In genomic region chr4:147825451-147826287, GRCh38 we compare ENCODE assay signal across 13 cellular contexts.
DNase-seq lines count a peak whose midpoint lies in the region; ATAC-seq, FAIRE-seq and TF ChIP-seq lines count a peak whose summit lies in the region.
"Had no signal": no experiment of that assay in that cellular context is flagged by ENCODE, and none has a peak within 500 bp of the region (broad histone marks: within the 10 kb centered on the region; RNA-seq: fewer than 3 reads in every experiment).

No MANE protein-coding gene starts in this region.

- TF ChIP-seq POLR2A in stomach (IDR thresholded peaks at IDR 0.05) (no peak), GM12892 (IDR thresholded peaks at IDR 0.05; ENCODE audit: low read depth, low read length) (no peak)

- TF ChIP-seq EP300 in stomach (IDR thresholded peaks at IDR 0.05), result no peak

- DNase-seq in Kasumi-1 (lab: John Stamatoyannopoulos, UW) (peak; percentile 53 to 58), astrocyte (ENCODE audit: low read depth) (peak; percentile 59), right atrium auricular region (ENCODE audit: low spot score) (no peak), stomach (peak; percentile 62), SKM-1 (lab: John Stamatoyannopoulos, UW; ENCODE audit: unreplicated experiment) (no peak), GM12892 (ENCODE audit: insufficient read length) (no peak), DMS79 treated with DMSO at 0.1 percent for 48 hours (lab: John Stamatoyannopoulos, UW) (no peak)
- DNase-seq: DND-41 had no signal

- no peaks in the 10 kb centered on the region for H3K27me3 ChIP-seq in astrocyte (ENCODE audit: insufficient read depth, low read length)
- no peaks in the 10 kb centered on the region for H3K27me3 ChIP-seq in right atrium auricular region
- no peaks in the 10 kb centered on the region for H3K27me3 ChIP-seq in stomach

- FAIRE-seq in astrocyte (lab: Jason Lieb, UNC) (no peak), GM12892 (lab: Jason Lieb, UNC) (no peak)

- no peaks in the 10 kb centered on the region for H3K27me3 Mint-ChIP-seq in astrocyte (ENCODE audit: low read depth, unreplicated experiment)
- H3K27me3 Mint-ChIP-seq: central memory CD8-positive, alpha-beta T cell; stimulated activated naive CD8-positive, alpha-beta T cell treated with anti-CD3 and anti-CD28 coated beads, Interleukin-15, Interleukin-2, amounts not matched to agents 100 ng/mL and 50 ng/mL, for 24 hours had no signal

- peaks cover 29% of the 10 kb centered on the region for H3K4me1 ChIP-seq in astrocyte (ENCODE audit: insufficient read depth, low read length)
- H3K4me1 ChIP-seq in right atrium auricular region, result peaks cover 0 to 93% of the 10 kb centered on the region in 2 donors
- H3K4me1 ChIP-seq in stomach, result peaks cover 19 to 86% (median 65%) of the 10 kb centered on the region in 4 donors

- TF ChIP-seq CTCF in astrocyte (IDR thresholded peaks at IDR 0.05; ENCODE audit: insufficient read depth, low read depth, low read length), result no peak
- TF ChIP-seq CTCF in right atrium auricular region (IDR thresholded peaks at IDR 0.05), result no peak
- no peak for TF ChIP-seq CTCF in stomach (IDR thresholded peaks at IDR 0.05)

- no peaks in the 10 kb centered on the region for H4K20me1 ChIP-seq in astrocyte (ENCODE audit: insufficient read depth, low read length)

- H3K9ac ChIP-seq in astrocyte (ENCODE audit: low read length), result no peak overlapping the region

- no peak overlapping the region for H2AFZ ChIP-seq in astrocyte (ENCODE audit: low read depth, low read length)

- no peak overlapping the region for H3K27ac Mint-ChIP-seq in astrocyte (ENCODE audit: unreplicated experiment)
- H3K27ac Mint-ChIP-seq: stimulated activated naive CD8-positive, alpha-beta T cell treated with anti-CD3 and anti-CD28 coated beads, Interleukin-15, Interleukin-2, amounts not matched to agents 100 ng/mL and 50 ng/mL, for 24 hours had no signal

- no peak overlapping the region for H3K4me3 ChIP-seq in astrocyte (ENCODE audit: insufficient read depth, low read depth, low read length)
- H3K4me3 ChIP-seq in right atrium auricular region, result no peak overlapping the region
- H3K4me3 ChIP-seq in stomach, result no peak overlapping the region
- H3K4me3 ChIP-seq: SK-N-MC had no signal

- no peak overlapping the region for H3K4me2 ChIP-seq in astrocyte (ENCODE audit: low read length)

- peaks cover 41% of the 10 kb centered on the region for H3K4me1 Mint-ChIP-seq in astrocyte (ENCODE audit: low read depth, unreplicated experiment)

- ATAC-seq in HG03442 (IDR thresholded peaks at IDR 0.05; ENCODE audit: unreplicated experiment), result no peak

- H3K36me3 Mint-ChIP-seq in astrocyte (ENCODE audit: low read depth, unreplicated experiment), result peaks cover 19% of the 10 kb centered on the region

- H3K9me3 ChIP-seq in astrocyte (ENCODE audit: insufficient read depth, low read depth, low read length) (no peaks in the 10 kb centered on the region), right atrium auricular region (no peaks in the 10 kb centered on the region), stomach (no peaks in the 10 kb centered on the region)

- H3K36me3 ChIP-seq in astrocyte (ENCODE audit: insufficient read depth, low read length) (no peaks in the 10 kb centered on the region), right atrium auricular region (peaks cover 11% of the 10 kb centered on the region), stomach (peaks cover 0 to 15% (median 10%) of the 10 kb centered on the region in 4 donors)

- intact Hi-C loops in stomach (cut with DNase I; ENCODE audit: low total_unique reads), result no loop called here

- no peak overlapping the region for H3K4me3 Mint-ChIP-seq in astrocyte (ENCODE audit: unreplicated experiment)
- H3K4me3 Mint-ChIP-seq: central memory CD8-positive, alpha-beta T cell; stimulated activated naive CD8-positive, alpha-beta T cell treated with anti-CD3 and anti-CD28 coated beads, Interleukin-15, Interleukin-2, amounts not matched to agents 100 ng/mL and 50 ng/mL, for 24 hours had no signal

- 62 to 71% (median 69%) methylated on average over 8 of the region's 8 CpGs for WGBS in stomach, 5 donors

- no peaks in the 10 kb centered on the region for H3K9me3 Mint-ChIP-seq in astrocyte (ENCODE audit: unreplicated experiment)
- H3K9me3 Mint-ChIP-seq: central memory CD8-positive, alpha-beta T cell; immature natural killer cell; stimulated activated naive CD8-positive, alpha-beta T cell treated with anti-CD3 and anti-CD28 coated beads, Interleukin-15, Interleukin-2, amounts not matched to agents 100 ng/mL and 50 ng/mL, for 24 hours had no signal

- H3K27ac ChIP-seq in astrocyte (ENCODE audit: low read depth, low read length), result no peak overlapping the region
- peak overlapping the region; percentile 87 to 92 for H3K27ac ChIP-seq in right atrium auricular region
- H3K27ac ChIP-seq in stomach, result peak overlapping the region in 3 of 5 donors; percentile 29 to 89 (median 58)
- H3K27ac ChIP-seq: SK-N-MC had no signal

- no peaks in the 10 kb centered on the region for H3K79me2 ChIP-seq in astrocyte (ENCODE audit: insufficient read depth, low read length)

Comparison
In these comparisons a context has a peak if more than half of its experiments do, and no peak if none do; other contexts are left out.
1. DNase-seq: peak in Kasumi-1 (2 of 2), astrocyte (single experiment) and stomach (single experiment); none in right atrium auricular region (single experiment), SKM-1 (single experiment), GM12892 (single experiment) and DMS79 treated with DMSO at 0.1 percent for 48 hours (single experiment).